11 cellular contexts compared by ENCODE assay signal in the genomic region with DNA sequence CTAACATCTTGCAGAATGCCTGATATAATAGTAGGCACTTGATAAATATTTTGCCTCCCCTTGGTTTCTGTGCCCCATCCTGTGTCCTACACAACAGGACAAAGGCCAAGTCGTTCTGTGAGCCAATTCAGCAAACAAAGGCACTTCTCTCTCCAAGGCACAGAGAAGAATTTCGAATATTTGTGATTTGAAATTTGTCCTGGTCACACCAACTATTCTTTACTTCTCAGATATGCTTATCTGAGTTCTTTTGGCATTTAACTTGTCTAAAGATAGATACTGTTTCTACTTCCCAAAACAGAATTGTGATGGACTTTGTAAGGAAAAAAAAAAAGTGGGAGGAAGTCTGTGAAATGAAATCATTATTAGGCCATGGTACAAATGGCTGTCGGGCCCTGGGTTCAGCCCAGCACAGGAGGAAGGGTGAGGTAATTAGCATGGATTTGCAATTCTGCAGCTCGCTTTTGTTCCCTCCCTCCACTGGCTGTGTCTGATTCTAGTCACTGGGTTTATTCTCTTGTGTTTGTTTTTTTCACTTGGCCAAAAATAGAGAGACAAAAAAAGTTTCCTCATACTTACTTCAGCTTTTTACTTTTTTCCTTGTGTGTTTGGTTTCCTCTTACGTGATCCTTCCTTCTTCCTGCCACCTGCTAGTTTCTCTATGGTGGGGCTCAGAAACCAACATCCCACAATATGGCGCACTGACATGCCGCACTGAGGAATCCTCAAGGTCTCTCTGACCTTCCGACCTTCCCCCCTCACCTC.
DNase-seq lines count a peak whose midpoint lies in the region; ATAC-seq and TF ChIP-seq lines count a peak whose summit lies in the region.
"Had no signal": no experiment of that assay in that cellular context is flagged by ENCODE, and none has a peak within 500 bp of the region (broad histone marks: within the 10 kb centered on the region; RNA-seq: fewer than 3 reads in every experiment).

No MANE protein-coding gene starts in this region.

- no peak overlapping the region for H3K4me3 ChIP-seq in aorta (ENCODE audit: low read length in 2 of 2)

- no peaks in the 10 kb centered on the region for H3K9me3 ChIP-seq in aorta (ENCODE audit: control insufficient read depth, low read length)

- peak overlapping the region; percentile 61 to 74 for H3K27ac ChIP-seq in aorta (ENCODE audit: low read depth in 1 of 2, low read length in 2 of 2)

- H3K4me1 Mint-ChIP-seq in activated naive CD8-positive, alpha-beta T cell treated with anti-CD3 and anti-CD28 coated beads, Interleukin-2, amount 10 ng/mL, durations not matched to agents 7 days and 5 days, result peaks cover 14% of the 10 kb centered on the region
- peaks cover 9% of the 10 kb centered on the region for H3K4me1 Mint-ChIP-seq in activated naive CD8-positive, alpha-beta T cell treated with anti-CD3 and anti-CD28 coated beads for 36 hours
- peaks cover 10% of the 10 kb centered on the region for H3K4me1 Mint-ChIP-seq in brain

- H3K36me3 Mint-ChIP-seq in activated naive CD8-positive, alpha-beta T cell treated with anti-CD3 and anti-CD28 coated beads, Interleukin-2, amount 10 ng/mL, durations not matched to agents 7 days and 5 days, result peaks cover 8% of the 10 kb centered on the region
- H3K36me3 Mint-ChIP-seq in activated naive CD8-positive, alpha-beta T cell treated with anti-CD3 and anti-CD28 coated beads for 36 hours, result no peaks in the 10 kb centered on the region
- H3K36me3 Mint-ChIP-seq in brain, result no peaks in the 10 kb centered on the region
- H3K36me3 Mint-ChIP-seq: activated naive CD8-positive, alpha-beta T cell had no signal

- no peaks in the 10 kb centered on the region for H3K27me3 ChIP-seq in aorta (ENCODE audit: control insufficient read depth in 1 of 2, insufficient read depth in 2 of 2, low read length in 1 of 2)

- peaks cover 9% of the 10 kb centered on the region for H3K9me3 Mint-ChIP-seq in activated naive CD8-positive, alpha-beta T cell treated with anti-CD3 and anti-CD28 coated beads, Interleukin-2, amount 10 ng/mL, durations not matched to agents 7 days and 5 days
- H3K9me3 Mint-ChIP-seq in activated naive CD8-positive, alpha-beta T cell treated with anti-CD3 and anti-CD28 coated beads for 36 hours, result peaks cover 1% of the 10 kb centered on the region
- peaks cover 0 to 3% (median 0%) of the 10 kb centered on the region in 5 experiments for H3K9me3 Mint-ChIP-seq in brain

- no peak for TF ChIP-seq CTCF in brain (conservative IDR thresholded peaks at IDR 0.05)

- peak overlapping the region; percentile 9 for H3K27ac Mint-ChIP-seq in activated naive CD8-positive, alpha-beta T cell treated with anti-CD3 and anti-CD28 coated beads, Interleukin-2, amount 10 ng/mL, durations not matched to agents 7 days and 5 days
- H3K27ac Mint-ChIP-seq in activated naive CD8-positive, alpha-beta T cell treated with anti-CD3 and anti-CD28 coated beads for 36 hours, result no peak overlapping the region
- peak overlapping the region; percentile 10 to 86 (median 44) for H3K27ac Mint-ChIP-seq in brain
- H3K27ac Mint-ChIP-seq: activated naive CD8-positive, alpha-beta T cell had no signal

- H3K4me3 Mint-ChIP-seq in activated naive CD8-positive, alpha-beta T cell treated with anti-CD3 and anti-CD28 coated beads, Interleukin-2, amount 10 ng/mL, durations not matched to agents 7 days and 5 days, result no peak overlapping the region
- H3K4me3 Mint-ChIP-seq in activated naive CD8-positive, alpha-beta T cell treated with anti-CD3 and anti-CD28 coated beads for 36 hours, result no peak overlapping the region
- peak overlapping the region in 2 of 5 experiments; percentile 2 to 9 for H3K4me3 Mint-ChIP-seq in brain
- H3K4me3 Mint-ChIP-seq: activated naive CD8-positive, alpha-beta T cell had no signal

- no peaks in the 10 kb centered on the region for H3K36me3 ChIP-seq in aorta (ENCODE audit: control insufficient read depth in 1 of 2, insufficient read depth in 2 of 2, low read length in 1 of 2)

- 33 to 37% methylated on average over 8 of the region's 8 CpGs for WGBS in aorta, 2 donors

- POLR2A ChIA-PET in activated naive CD8-positive, alpha-beta T cell treated with anti-CD3 and anti-CD28 coated beads, Interleukin-2, amount 10 ng/mL, durations not matched to agents 7 days and 5 days (lab: Charles Lee), result interaction anchor here (0.7 to 0.8 kb wide), 2 partner anchors 9 to 231 kb away, joined by 3 read pairs; no protein-coding TSS in a partner anchor

- no peak for ATAC-seq in activated naive CD8-positive, alpha-beta T cell treated with anti-CD3 and anti-CD28 coated beads, Interleukin-2, amount 10 ng/mL, durations not matched to agents 7 days and 5 days (ENCODE audit: low read depth)
- ATAC-seq in aorta (ENCODE audit: low FRiP score), result peak; percentile 93
- no peak for ATAC-seq in HG03521 (IDR thresholded peaks at IDR 0.05; ENCODE audit: unreplicated experiment)
- ATAC-seq: Panc1 had no signal

- H3K27me3 Mint-ChIP-seq in activated naive CD8-positive, alpha-beta T cell treated with anti-CD3 and anti-CD28 coated beads, Interleukin-2, amount 10 ng/mL, durations not matched to agents 7 days and 5 days, result no peaks in the 10 kb centered on the region
- no peaks in the 10 kb centered on the region for H3K27me3 Mint-ChIP-seq in activated naive CD8-positive, alpha-beta T cell treated with anti-CD3 and anti-CD28 coated beads for 36 hours
- no peaks in the 10 kb centered on the region for H3K27me3 Mint-ChIP-seq in brain
- H3K27me3 Mint-ChIP-seq: activated naive CD8-positive, alpha-beta T cell; stimulated activated naive CD8-positive, alpha-beta T cell treated with anti-CD3 and anti-CD28 coated beads, Interleukin-15, amount 100 ng/mL, for 72 hours had no signal

- peaks cover 0 to 2% of the 10 kb centered on the region in 2 donors for H3K4me1 ChIP-seq in aorta (ENCODE audit: control insufficient read depth in 1 of 2, insufficient read depth in 2 of 2, low read length in 2 of 2)

- intact Hi-C loops in aorta (cut with DNase I), result no loop called here

- DNase-seq in activated naive CD8-positive, alpha-beta T cell treated with anti-CD3 and anti-CD28 coated beads, Interleukin-2, amount 10 ng/mL, durations not matched to agents 7 days and 5 days, result no peak
- no peak for DNase-seq in activated naive CD8-positive, alpha-beta T cell treated with anti-CD3 and anti-CD28 coated beads for 36 hours
- DNase-seq in medulla oblongata (ENCODE audit: extremely low spot score) (peak; percentile 87), aorta (peak in 1 of 2 donors; percentile 81), DMS 273 treated with DMSO at 0.1 percent for 48 hours (lab: John Stamatoyannopoulos, UW) (no peak), NCI-H2171 (lab: John Stamatoyannopoulos, UW) (no peak)
- DNase-seq: stimulated activated naive CD8-positive, alpha-beta T cell treated with anti-CD3 and anti-CD28 coated beads, Interleukin-15, amount 100 ng/mL, for 72 hours had no signal
